Comparison of ENCODE assay signal across 26 cellular contexts in genomic region chr2:72036173-72036545, GRCh38.
A peak's percentile ranks its signal among the peaks of the same experiment; 100 is the strongest.
DNase-seq lines count a peak whose midpoint lies in the region; ATAC-seq and TF ChIP-seq lines count a peak whose summit lies in the region.
"Had no signal": no experiment of that assay in that cellular context is flagged by ENCODE, and none has a peak within 500 bp of the region (broad histone marks: within the 10 kb centered on the region; RNA-seq: fewer than 3 reads in every experiment).

No MANE protein-coding gene starts in this region.

- no peak overlapping the region for H3K4me3 Mint-ChIP-seq in neural progenitor cell
- H3K4me3 Mint-ChIP-seq: CD8-positive, alpha-beta T cell had no signal

- POLR2A ChIA-PET in GM10248 (lab: Yijun Ruan, JAX): no interaction called here
- POLR2A ChIA-PET in RWPE1 (lab: Yijun Ruan, JAX; ENCODE audit: low non-redundant PET): no interaction called here

- H3K4me1 ChIP-seq in neural progenitor cell: no peaks in the 10 kb centered on the region

- peaks cover 7% of the 10 kb centered on the region for H3K4me1 Mint-ChIP-seq in neural progenitor cell

- H3K27me3 ChIP-seq in neural progenitor cell: no peaks in the 10 kb centered on the region

- no peak overlapping the region for H3K27ac Mint-ChIP-seq in neural progenitor cell
- H3K27ac Mint-ChIP-seq: CD8-positive, alpha-beta T cell had no signal

- no peaks in the 10 kb centered on the region for H3F3A ChIP-seq in neural progenitor cell (ENCODE audit: low read depth)

- DNase-seq in AG20443 (ENCODE audit: low spot score) (peak; percentile 7), GM10248 (ENCODE audit: extremely low spot score) (peak; percentile 4), RWPE1 (ENCODE audit: low spot score) (no peak), mesenteric fat pad (ENCODE audit: low spot score) (peak; percentile 62), neural progenitor cell (ENCODE audit: low spot score) (no peak), hippocampal formation (lab: John Stamatoyannopoulos, UW) (no peak)
- DNase-seq: Caco-2; CD8-positive, alpha-beta T cell; DMS 273 treated with DMSO at 0.1 percent for 48 hours; GDM1; Kasumi-1; MV-4-11; NCI-H1105 treated with DMSO at 0.1 percent for 48 hours; NCI-H146; NCI-H2029 treated with DMSO at 0.1 percent for 48 hours; NCI-H446 treated with DMSO at 0.1 percent for 48 hours; NCI-H526; NCI-H82; PC-9; RPMI8226; SHP77 treated with DMSO at 0.1 percent for 48 hours had no signal

- peaks cover 4% of the 10 kb centered on the region for H3K27me3 Mint-ChIP-seq in neural progenitor cell (ENCODE audit: insufficient read depth, low read depth)

- H3K9ac ChIP-seq in neural progenitor cell: no peak overlapping the region
- H3K9ac ChIP-seq: GM23248 had no signal

- H2AFZ ChIP-seq in neural progenitor cell (replicated peaks): no peak overlapping the region
- H2AFZ ChIP-seq: GM23248, PC-9 had no signal

- H3K27ac ChIP-seq in RWPE1: peak overlapping the region; percentile 73
- H3K27ac ChIP-seq in neural progenitor cell: no peak overlapping the region
- H3K27ac ChIP-seq: C4-2B, GM23248, PC-9 had no signal

- H3K4me3 ChIP-seq in neural progenitor cell: no peak overlapping the region
- H3K4me3 ChIP-seq: GM23248, K562, PC-9 had no signal

- ATAC-seq in GM19035 (IDR thresholded peaks at IDR 0.05; ENCODE audit: unreplicated experiment) (no peak), GM18868 (IDR thresholded peaks at IDR 0.05; ENCODE audit: unreplicated experiment) (no peak)
- ATAC-seq: CD8-positive, alpha-beta T cell; K562 had no signal

- CTCF ChIA-PET in GM10248 (lab: Yijun Ruan, JAX): interaction anchor here (1.3 to 1.7 kb wide), 2 partner anchors 22 to 112 kb away, joined by 3 read pairs; no protein-coding TSS in a partner anchor
- CTCF ChIA-PET in RWPE1 (lab: Yijun Ruan, JAX): interaction anchor here (0.6 kb wide), 1 partner anchor 147 kb away, joined by 3 read pairs; no protein-coding TSS in a partner anchor

- H3K4me2 ChIP-seq in neural progenitor cell: no peak overlapping the region
- H3K4me2 ChIP-seq: PC-9 had no signal

- no peaks in the 10 kb centered on the region for H4K20me1 ChIP-seq in neural progenitor cell (ENCODE audit: low read depth)

- no peaks in the 10 kb centered on the region for H3K79me2 ChIP-seq in neural progenitor cell (ENCODE audit: low read depth)

- H3K36me3 ChIP-seq in neural progenitor cell: no peaks in the 10 kb centered on the region

- H3K9me3 Mint-ChIP-seq in neural progenitor cell: no peaks in the 10 kb centered on the region
- H3K9me3 Mint-ChIP-seq: CD8-positive, alpha-beta T cell had no signal

- TF ChIP-seq CTCF in GM10248 (IDR thresholded peaks at IDR 0.05; ENCODE audit: control extremely low read depth, extremely low read depth, low read depth, missing control alignments) (no peak), RWPE1 (conservative IDR thresholded peaks at IDR 0.05; ENCODE audit: low read depth) (no peak), neural progenitor cell (IDR thresholded peaks at IDR 0.05) (no peak)

- H3K36me3 Mint-ChIP-seq in neural progenitor cell: no peaks in the 10 kb centered on the region
- H3K36me3 Mint-ChIP-seq: CD8-positive, alpha-beta T cell had no signal

- H3K9me3 ChIP-seq in neural progenitor cell (ENCODE audit: low read depth): no peaks in the 10 kb centered on the region
- H3K9me3 ChIP-seq: Caco-2 had no signal

Comparison
In these comparisons a context has a peak if more than half of its experiments do, and no peak if none do; other contexts are left out.
1. DNase-seq: peak in AG20443 (single experiment), GM10248 (single experiment) and mesenteric fat pad (single experiment); none in RWPE1 (single experiment), neural progenitor cell (single experiment) and hippocampal formation (0 of 2).